In the genomic region with DNA sequence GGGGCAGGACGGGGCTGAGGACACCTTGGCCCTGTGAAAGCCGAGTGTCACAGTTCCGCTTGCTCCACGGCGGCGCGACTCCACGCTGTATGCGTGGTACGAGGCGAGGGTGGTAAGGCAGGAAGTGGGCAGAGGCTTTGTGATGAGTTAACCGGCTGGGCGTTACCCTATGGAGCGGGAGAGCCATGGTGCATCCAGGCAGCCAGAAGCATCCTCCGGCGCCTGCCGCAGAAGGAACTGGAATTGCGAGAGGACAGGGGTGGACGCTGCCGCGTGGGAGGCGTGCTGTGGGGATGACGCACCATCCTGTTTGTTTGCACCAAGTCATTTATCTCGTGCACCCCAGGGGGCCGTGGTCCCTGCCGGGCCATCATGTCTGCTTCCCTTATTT, we compare ENCODE assay signal across 27 cellular contexts.
"Had no signal": no experiment of that assay in that cellular context is flagged by ENCODE, and none has a peak within 500 bp of the region (broad histone marks: within the 10 kb centered on the region; RNA-seq: fewer than 3 reads in every experiment).

No MANE protein-coding gene starts in this region.

- H3K36me3 Mint-ChIP-seq: activated naive CD8-positive, alpha-beta T cell; natural killer cell had no signal

- H3K27me3 ChIP-seq: right lobe of liver, testis, uterus had no signal

- H3K4me1 ChIP-seq: esophagus squamous epithelium, testis, uterus had no signal

- H3K4me3 ChIP-seq: esophagus squamous epithelium, right lobe of liver, testis, uterus had no signal

- ATAC-seq: activated T-cell treated with anti-CD3 and anti-CD28 coated beads, Interleukin-2, amount 50 U/mL, for 72 hours; left colon; natural killer cell; right lobe of liver; stimulated activated naive CD8-positive, alpha-beta T cell treated with anti-CD3 and anti-CD28 coated beads, Interleukin-15, Interleukin-2, amounts not matched to agents 100 U/mL and 50 U/mL, for 24 hours had no signal

- H3K27ac Mint-ChIP-seq: activated naive CD8-positive, alpha-beta T cell; activated T-cell treated with anti-CD3 and anti-CD28 coated beads, Interleukin-2, amount 50 U/mL, for 72 hours; natural killer cell; T-helper 2 cell treated with Interferon-gamma antibody and Interleukin-4, amounts not matched to agents 5 μg/mL and 100 μg/mL, for 36 hours had no signal

- H3K4me3 Mint-ChIP-seq: activated naive CD8-positive, alpha-beta T cell; activated T-cell treated with anti-CD3 and anti-CD28 coated beads, Interleukin-2, amount 50 U/mL, for 72 hours; central memory CD8-positive, alpha-beta T cell; natural killer cell; T-helper 2 cell treated with Interferon-gamma antibody and Interleukin-4, amounts not matched to agents 5 μg/mL and 100 μg/mL, for 36 hours had no signal

- DNase-seq: activated CD4-positive, alpha-beta T cell treated with anti-CD3 and anti-CD28 coated beads for 4 hours; activated CD4-positive, alpha-beta T cell treated with anti-CD3 and anti-CD28 coated beads, Interleukin-2, amount 50 U/mL, for 4 hours; activated naive CD4-positive, alpha-beta T cell; activated T-cell treated with anti-CD3 and anti-CD28 coated beads for 4 hours; activated T-cell treated with anti-CD3 and anti-CD28 coated beads, Interleukin-2, amount 50 U/mL, for 72 hours; anterior cingulate cortex; effector CD8-positive, alpha-beta T cell; esophagus squamous epithelium; foreskin melanocyte; left colon; natural killer cell; stimulated activated CD4-positive, alpha-beta T cell treated with anti-CD3 and anti-CD28 coated beads, Interleukin-12 subunit alpha, Interleukin-12 subunit beta, amount 100 ng/mL, for 4 hours; stimulated activated CD4-positive, alpha-beta T cell treated with anti-CD3 and anti-CD28 coated beads, Interleukin-4, amount 100 ng/mL, for 1 hour; stimulated activated naive CD8-positive, alpha-beta T cell treated with anti-CD3 and anti-CD28 coated beads, Interleukin-15, Interleukin-2, amounts not matched to agents 100 U/mL and 50 U/mL, for 24 hours; testis; trophoblast cell; uterus had no signal

- H3K36me3 ChIP-seq: esophagus squamous epithelium, right lobe of liver, uterus had no signal

- H3K4me1 Mint-ChIP-seq: central memory CD8-positive, alpha-beta T cell; natural killer cell had no signal

- H3K27ac ChIP-seq: epithelial cell of prostate, esophagus squamous epithelium, right lobe of liver, testis, uterus, VCaP had no signal

- FAIRE-seq: bronchial epithelial cell, colon, endometrium, keratinocyte had no signal

- H3K9me3 ChIP-seq: esophagus squamous epithelium, right lobe of liver, testis, uterus had no signal
